30 cellular contexts compared by ENCODE assay signal in the genomic region with DNA sequence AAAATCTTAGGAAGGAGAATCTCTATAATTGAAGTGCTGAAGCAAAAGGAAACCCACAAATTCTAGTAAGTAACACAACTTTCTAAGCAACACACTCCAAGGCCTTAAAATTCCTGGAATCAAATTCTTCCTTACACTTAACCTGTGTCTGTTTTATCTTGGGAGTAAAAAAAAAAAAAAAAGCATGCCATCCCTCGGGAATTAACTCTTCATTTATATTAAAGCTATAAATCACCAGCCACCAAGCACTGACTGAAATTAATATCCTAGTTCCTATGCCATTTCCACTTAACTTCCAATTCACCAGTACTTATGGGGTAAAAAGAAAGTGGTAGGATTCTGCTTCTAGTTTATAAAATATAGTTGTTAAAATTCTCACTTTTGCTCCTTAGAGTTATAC.
"Had no signal": no experiment of that assay in that cellular context is flagged by ENCODE, and none has a peak within 500 bp of the region (broad histone marks: within the 10 kb centered on the region; RNA-seq: fewer than 3 reads in every experiment).

No MANE protein-coding gene starts in this region.

- H3K36me3 ChIP-seq: brain microvascular endothelial cell, esophagus muscularis mucosa, gastrocnemius medialis, heart right ventricle, WERI-Rb-1 had no signal

- H3K9me3 Mint-ChIP-seq: activated B cell treated with CpG ODN at 0.5 μM for 24 hours; activated CD8-positive, alpha-beta T cell treated with anti-CD3 and anti-CD28 coated beads for 36 hours; activated T-cell treated with anti-CD3 and anti-CD28 coated beads, Interleukin-2, amount 50 U/mL, for 4 hours; T-helper 2 cell treated with Interferon-gamma antibody and Interleukin-4, amounts not matched to agents 5 μg/mL and 100 μg/mL, for 36 hours had no signal

- H3K27me3 ChIP-seq: brain microvascular endothelial cell, esophagus muscularis mucosa, gastrocnemius medialis had no signal

- H3K4me3 ChIP-seq: esophagus muscularis mucosa, gastrocnemius medialis, heart right ventricle had no signal

- H3K4me3 Mint-ChIP-seq: activated B cell treated with CpG ODN at 0.5 μM for 24 hours; activated CD8-positive, alpha-beta T cell treated with anti-CD3 and anti-CD28 coated beads for 36 hours; activated naive CD8-positive, alpha-beta T cell; activated T-cell treated with anti-CD3 and anti-CD28 coated beads, Interleukin-2, amount 50 U/mL, for 4 hours; activated T-helper 17 cell treated with anti-CD3 and anti-CD28 coated beads, Interleukin-2, amount 50 U/mL, for 72 hours; central memory CD8-positive, alpha-beta T cell; effector memory CD8-positive, alpha-beta T cell; T-helper 17 cell; T-helper 2 cell treated with Interferon-gamma antibody and Interleukin-4, amounts not matched to agents 5 μg/mL and 100 μg/mL, for 36 hours had no signal

- DNase-seq: activated B cell treated with CpG ODN at 0.5 μM for 24 hours; activated CD4-positive, alpha-beta T cell treated with anti-CD3 and anti-CD28 coated beads for 48 hours; activated CD4-positive, alpha-beta T cell treated with anti-CD3 and anti-CD28 coated beads, Interleukin-2, amount 50 U/mL, for 1 hour; activated CD4-positive, alpha-beta T cell treated with anti-CD3 and anti-CD28 coated beads, Interleukin-2, amount 50 U/mL, for 48 hours; activated CD8-positive, alpha-beta memory T cell treated with anti-CD3 and anti-CD28 coated beads for 24 hours; activated CD8-positive, alpha-beta T cell treated with anti-CD3 and anti-CD28 coated beads for 36 hours; activated effector memory CD4-positive, alpha-beta T cell treated with Interleukin-2 at 50 U/mL for 16 hours; activated gamma-delta T cell treated with Interleukin-2 at 50 U/mL for 16 hours; activated naive CD4-positive, alpha-beta T cell treated with anti-CD3 and anti-CD28 coated beads, Interleukin-2, amount 50 U/mL, for 16 hours; activated naive CD4-positive, alpha-beta T cell treated with Interleukin-2 at 50 U/mL for 16 hours; activated T-cell treated with anti-CD3 and anti-CD28 coated beads, Interleukin-2, amount 50 U/mL, for 4 hours; amniotic stem cell; anterior cingulate cortex; brain microvascular endothelial cell; cortex of kidney; dermis blood vessel endothelial cell; effector CD4-positive, alpha-beta T cell; effector memory CD8-positive, alpha-beta T cell; erythroblast; foreskin keratinocyte; gastrocnemius medialis; heart right ventricle; T-helper 17 cell; T1000; WERI-Rb-1 had no signal

- H3K36me3 Mint-ChIP-seq: activated naive CD8-positive, alpha-beta T cell had no signal

- H3K27ac Mint-ChIP-seq: activated B cell treated with CpG ODN at 0.5 μM for 24 hours; activated CD8-positive, alpha-beta T cell treated with anti-CD3 and anti-CD28 coated beads for 36 hours; activated naive CD8-positive, alpha-beta T cell; activated T-helper 17 cell treated with anti-CD3 and anti-CD28 coated beads, Interleukin-2, amount 50 U/mL, for 72 hours; effector memory CD8-positive, alpha-beta T cell; T-helper 17 cell; T-helper 2 cell treated with Interferon-gamma antibody and Interleukin-4, amounts not matched to agents 5 μg/mL and 100 μg/mL, for 36 hours had no signal

- H3K9me3 ChIP-seq: esophagus muscularis mucosa, gastrocnemius medialis, heart right ventricle had no signal

- H3K4me1 ChIP-seq: esophagus muscularis mucosa, foreskin keratinocyte, gastrocnemius medialis, heart right ventricle had no signal

- H3K4me1 Mint-ChIP-seq: activated B cell treated with CpG ODN at 0.5 μM for 24 hours; activated T-helper 17 cell treated with anti-CD3 and anti-CD28 coated beads, Interleukin-2, amount 50 U/mL, for 72 hours; central memory CD8-positive, alpha-beta T cell; T-helper 17 cell had no signal

- H3K27me3 Mint-ChIP-seq: activated B cell treated with CpG ODN at 0.5 μM for 24 hours; central memory CD8-positive, alpha-beta T cell; effector memory CD8-positive, alpha-beta T cell; T-helper 17 cell had no signal

- H3K27ac ChIP-seq: brain microvascular endothelial cell, esophagus muscularis mucosa, foreskin keratinocyte, gastrocnemius medialis, heart right ventricle, WERI-Rb-1 had no signal
